14 cellular contexts compared by ENCODE assay signal in genomic region chr7:149004405-149005370, GRCh38. TPM values are rescaled to one million over a fixed set of nuclear protein-coding genes. Genes with fewer than 3 reads are reported as not detected.
DNase-seq lines count a peak whose midpoint lies in the region; ATAC-seq and TF ChIP-seq lines count a peak whose summit lies in the region.
"Had no signal": no experiment of that assay in that cellular context is flagged by ENCODE, and none has a peak within 500 bp of the region (broad histone marks: within the 10 kb centered on the region; RNA-seq: fewer than 3 reads in every experiment).

No MANE protein-coding gene starts in this region.

- TF ChIP-seq CTCF in astrocyte of the spinal cord (IDR thresholded peaks at IDR 0.05; ENCODE audit: low read depth, low read length): no peak

- intact Hi-C loops in posterior vena cava (cut with DNase I): loop anchor here (5.0 kb wide), 1 partner anchor 88 kb away; the partner anchor contains the start of gene ZNF786 (in 2 of the 2)

- no peaks in the 10 kb centered on the region for H3K9me3 Mint-ChIP-seq in activated T-cell treated with anti-CD3 and anti-CD28 coated beads, Interleukin-2, amount 50 U/mL, for 24 hours
- no peaks in the 10 kb centered on the region for H3K9me3 Mint-ChIP-seq in activated T-cell treated with anti-CD3 and anti-CD28 coated beads, Interleukin-2, amount 50 U/mL, for 4 hours
- H3K9me3 Mint-ChIP-seq: CD14-positive monocyte; CD4-positive, alpha-beta memory T cell had no signal

- H3K4me3 ChIP-seq in astrocyte of the spinal cord (ENCODE audit: low read depth, low read length): no peak overlapping the region
- H3K4me3 ChIP-seq: A549, BLaER1 had no signal

- H3K27ac Mint-ChIP-seq in activated T-cell treated with anti-CD3 and anti-CD28 coated beads, Interleukin-2, amount 50 U/mL, for 24 hours: peak overlapping the region; percentile 40

- in situ Hi-C loops in astrocyte of the spinal cord (cut with HindIII; ENCODE audit: low sequenced_read_pairs): no loop called here

- no peak for ATAC-seq in activated T-cell treated with anti-CD3 and anti-CD28 coated beads, Interleukin-2, amount 50 U/mL, for 4 hours
- no peak for ATAC-seq in HG02642 (IDR thresholded peaks at IDR 0.05; ENCODE audit: poor library complexity, unreplicated experiment)

- no peaks in the 10 kb centered on the region for H3K27me3 Mint-ChIP-seq in activated T-cell treated with anti-CD3 and anti-CD28 coated beads, Interleukin-2, amount 50 U/mL, for 24 hours
- no peaks in the 10 kb centered on the region for H3K27me3 Mint-ChIP-seq in activated T-cell treated with anti-CD3 and anti-CD28 coated beads, Interleukin-2, amount 50 U/mL, for 4 hours (ENCODE audit: low read depth)
- H3K27me3 Mint-ChIP-seq: CD4-positive, alpha-beta memory T cell had no signal

- peaks cover 93% of the 10 kb centered on the region for H3K36me3 Mint-ChIP-seq in activated T-cell treated with anti-CD3 and anti-CD28 coated beads, Interleukin-2, amount 50 U/mL, for 24 hours (ENCODE audit: low read depth)
- peaks cover 22% of the 10 kb centered on the region for H3K36me3 Mint-ChIP-seq in activated T-cell treated with anti-CD3 and anti-CD28 coated beads, Interleukin-2, amount 50 U/mL, for 4 hours (ENCODE audit: insufficient read depth)

- H3K4me1 Mint-ChIP-seq in activated T-cell treated with anti-CD3 and anti-CD28 coated beads, Interleukin-2, amount 50 U/mL, for 24 hours (ENCODE audit: low read depth): peaks cover 11% of the 10 kb centered on the region
- peaks cover 2% of the 10 kb centered on the region for H3K4me1 Mint-ChIP-seq in activated T-cell treated with anti-CD3 and anti-CD28 coated beads, Interleukin-2, amount 50 U/mL, for 4 hours (ENCODE audit: low read depth)

- no peak for DNase-seq in activated T-cell treated with anti-CD3 and anti-CD28 coated beads, Interleukin-2, amount 50 U/mL, for 24 hours
- no peak for DNase-seq in activated T-cell treated with anti-CD3 and anti-CD28 coated beads, Interleukin-2, amount 50 U/mL, for 4 hours
- DNase-seq in astrocyte of the spinal cord (ENCODE audit: low read depth, low spot score): peak; percentile 19
- peak; percentile 58 for DNase-seq in iris pigment epithelial cell (ENCODE audit: low read depth)
- DNase-seq in posterior vena cava (ENCODE audit: low spot score): peak; percentile 56
- no peak for DNase-seq in NK-92 treated with Interleukin-12 subunit alpha and Interleukin-12 subunit beta, amount 100 ng/mL, for 24 hours (lab: John Stamatoyannopoulos, UW)
- no peak for DNase-seq in hippocampal formation (lab: John Stamatoyannopoulos, UW)
- DNase-seq: DMS79, GOT3 had no signal

- no peak overlapping the region for H3K4me3 Mint-ChIP-seq in activated T-cell treated with anti-CD3 and anti-CD28 coated beads, Interleukin-2, amount 50 U/mL, for 24 hours
- H3K4me3 Mint-ChIP-seq in activated T-cell treated with anti-CD3 and anti-CD28 coated beads, Interleukin-2, amount 50 U/mL, for 4 hours: no peak overlapping the region
- H3K4me3 Mint-ChIP-seq: CD14-positive monocyte; CD4-positive, alpha-beta memory T cell had no signal

RNA-seq across cellular contexts. Expression of gene PDIA4, which starts 23.6 kb away (rescaled TPM):
- total RNA-seq in activated T-cell treated with anti-CD3 and anti-CD28 coated beads, Interleukin-2, amount 50 U/mL, for 4 hours: 100 to 1,000 TPM; 124 to 134 (median 131) TPM
- total RNA-seq in posterior vena cava: 100 to 1,000 TPM in 1 of 2 donors, 10 to 100 TPM in 1; 64.8 to 117 TPM

Comparison
In these comparisons a context has a peak if more than half of its experiments do, and no peak if none do; other contexts are left out.
1. DNase-seq: peak in astrocyte of the spinal cord (single experiment), iris pigment epithelial cell (single experiment) and posterior vena cava (single experiment); none in activated T-cell treated with anti-CD3 and anti-CD28 coated beads, Interleukin-2, amount 50 U/mL, for 24 hours (single experiment), activated T-cell treated with anti-CD3 and anti-CD28 coated beads, Interleukin-2, amount 50 U/mL, for 4 hours (single experiment), NK-92 treated with Interleukin-12 subunit alpha and Interleukin-12 subunit beta, amount 100 ng/mL, for 24 hours (single experiment) and hippocampal formation (0 of 2).